9 cellular contexts compared by ENCODE assay signal in the genomic region with DNA sequence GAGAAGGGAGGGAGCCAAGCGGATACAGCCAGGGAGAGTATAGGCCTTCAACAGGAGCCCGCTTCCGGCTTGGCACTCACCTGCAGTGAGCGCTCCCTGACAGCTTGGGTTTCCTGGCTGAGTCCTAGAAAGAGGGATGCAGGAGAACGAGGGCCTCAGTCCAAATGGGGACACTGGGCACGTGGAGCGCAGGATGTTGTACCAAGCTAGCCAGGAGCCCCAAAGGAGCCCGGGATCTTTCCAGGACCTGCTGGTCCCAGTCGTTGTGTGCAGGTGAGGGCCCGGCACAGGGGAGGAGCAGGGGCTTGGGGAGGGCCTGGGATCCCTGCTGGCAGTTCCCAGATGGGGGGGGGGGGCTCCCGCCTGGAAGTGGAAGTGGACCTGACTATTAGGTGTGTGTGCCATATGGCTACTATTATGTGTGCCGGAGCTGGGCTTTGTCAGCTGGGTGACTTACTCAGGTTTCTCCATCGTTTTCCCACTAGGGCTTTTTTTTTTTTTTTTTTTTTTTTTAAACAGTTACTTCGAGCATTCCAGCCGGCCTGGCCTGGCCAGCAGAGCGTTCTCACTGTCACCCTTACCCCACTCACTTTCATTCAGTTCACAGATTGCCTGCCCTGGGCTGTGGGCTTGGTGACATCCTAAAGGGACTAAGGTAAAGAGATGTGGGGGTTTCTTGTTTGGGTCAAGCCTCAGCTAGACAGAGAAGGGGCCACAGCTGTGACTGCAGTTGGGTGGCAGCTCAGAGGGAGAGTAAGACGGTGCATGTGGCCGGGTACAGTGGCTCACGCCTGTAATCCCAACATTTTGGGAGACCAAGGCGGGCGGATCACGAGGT. TPM values are rescaled to one million over a fixed set of nuclear protein-coding genes. Genes with fewer than 3 reads are reported as not detected.
DNase-seq lines count a peak whose midpoint lies in the region; ATAC-seq and TF ChIP-seq lines count a peak whose summit lies in the region.
"Had no signal": no experiment of that assay in that cellular context is flagged by ENCODE, and none has a peak within 500 bp of the region (broad histone marks: within the 10 kb centered on the region; RNA-seq: fewer than 3 reads in every experiment).

No MANE protein-coding gene starts in this region.

- H3K4ac ChIP-seq in trophoblast cell (ENCODE audit: low read depth, low read length) = peak overlapping the region; percentile 80

- peak overlapping the region; percentile 23 for H3K4me2 ChIP-seq in trophoblast cell (ENCODE audit: low read length)

- no CpG with 5 or more reads among the region's 22 CpGs for WGBS in trophoblast cell (ENCODE audit: extremely low coverage, insufficient coverage, insufficient read length)

- H3K36me3 ChIP-seq in trophoblast cell (ENCODE audit: control insufficient read depth in 1 of 2, insufficient read depth in 2 of 2, low read length in 2 of 2) = peaks cover 5 to 7% of the 10 kb centered on the region in 2 experiments

- peaks cover 25% of the 10 kb centered on the region for H3K79me1 ChIP-seq in trophoblast cell (ENCODE audit: low read length)

- H4K91ac ChIP-seq in trophoblast cell (ENCODE audit: low read depth, low read length) = peak overlapping the region; percentile 29

- H3K79me2 ChIP-seq in trophoblast cell (ENCODE audit: control insufficient read depth, insufficient read depth, low read length, poor library complexity) = peaks cover 27% of the 10 kb centered on the region

- CTCF ChIA-PET in WTC11 (lab: Charles Lee) = interaction anchor here (0.6 to 10.4 kb wide), 7 partner anchors 9 to 127 kb away, joined by 3 to 118 read pairs (median 5); a partner anchor contains a TSS

- DNase-seq in WTC11 (ENCODE audit: low spot score) = no peak
- no peak for DNase-seq in foreskin fibroblast
- DNase-seq in trophoblast cell = no peak
- DNase-seq in activated effector memory CD4-positive, alpha-beta T cell treated with Interleukin-2 at 50 U/mL for 16 hours = no peak
- no peak for DNase-seq in stimulated activated CD4-positive, alpha-beta T cell treated with anti-CD3 and anti-CD28 coated beads, Interleukin-15, amount 100 ng/mL, for 24 hours
- no peak for DNase-seq in NCI-H1417 treated with DMSO at 0.1 percent for 48 hours (lab: John Stamatoyannopoulos, UW)
- DNase-seq: activated CD8-positive, alpha-beta memory T cell treated with anti-CD3 and anti-CD28 coated beads for 24 hours had no signal

- ATAC-seq in WTC11 (no peak), GM19452 (IDR thresholded peaks at IDR 0.05; ENCODE audit: unreplicated experiment) (no peak)

- H3K14ac ChIP-seq in trophoblast cell (ENCODE audit: low read length) = peak overlapping the region; percentile 11

- H2BK5ac ChIP-seq in trophoblast cell (ENCODE audit: low read depth, low read length, poor library complexity) = no peak overlapping the region

- peaks cover 35 to 44% of the 10 kb centered on the region in 2 experiments for H3K4me1 ChIP-seq in trophoblast cell (ENCODE audit: control insufficient read depth in 1 of 2, insufficient read depth in 2 of 2, low read length in 2 of 2)

- H3K27me3 Mint-ChIP-seq in WTC11 (ENCODE audit: low read depth) = peaks cover 15% of the 10 kb centered on the region

- H3K4me3 ChIP-seq in foreskin fibroblast (ENCODE audit: low read depth in 1 of 2, low read length in 2 of 2) (peak overlapping the region; percentile 74 to 89), trophoblast cell (ENCODE audit: low read depth, low read length) (no peak overlapping the region)

- H3K9me3 ChIP-seq in trophoblast cell (ENCODE audit: insufficient read depth, low read depth, low read length) = no peaks in the 10 kb centered on the region

- no peak overlapping the region for H3K23ac ChIP-seq in trophoblast cell (ENCODE audit: low read length)

- H3K4me3 Mint-ChIP-seq in WTC11 = peak overlapping the region; percentile 67

- peak overlapping the region; percentile 88 for H3K27ac Mint-ChIP-seq in WTC11

- H2AFZ ChIP-seq in trophoblast cell (ENCODE audit: insufficient read depth, low read length, poor library complexity) = no peak overlapping the region

- H3K27ac ChIP-seq in C4-2B (peak overlapping the region; percentile 96; the same call in 1 of the 2 replicates), trophoblast cell (ENCODE audit: low read depth, low read length) (peak overlapping the region; percentile 54)

- H4K12ac ChIP-seq in trophoblast cell (ENCODE audit: low read depth, low read length) = no peak overlapping the region

- peak overlapping the region; percentile 6 for H4K8ac ChIP-seq in trophoblast cell (ENCODE audit: low read depth, low read length)

- POLR2A ChIA-PET in WTC11 (lab: Charles Lee) = interaction anchor here (0.6 to 1.5 kb wide), 2 partner anchors 13 to 19 kb away, joined by 3 to 4 read pairs; no protein-coding TSS in a partner anchor

- H3K36me3 Mint-ChIP-seq in WTC11 = peaks cover 10% of the 10 kb centered on the region

- H2BK120ac ChIP-seq in trophoblast cell (ENCODE audit: insufficient read depth, low read length, poor library complexity) = no peak overlapping the region

- no peak overlapping the region for H3K9ac ChIP-seq in trophoblast cell (ENCODE audit: low read length)

- H3K9me3 Mint-ChIP-seq in WTC11 = no peaks in the 10 kb centered on the region

- no peaks in the 10 kb centered on the region for H3K27me3 ChIP-seq in trophoblast cell (ENCODE audit: insufficient read depth, low read length)

- no peak overlapping the region for H2AK5ac ChIP-seq in trophoblast cell (ENCODE audit: low read length)

- H3K4me1 Mint-ChIP-seq in WTC11 = peaks cover 46% of the 10 kb centered on the region

- H3K18ac ChIP-seq in trophoblast cell (ENCODE audit: low read length) = peak overlapping the region; percentile 47

- no peak overlapping the region for H2BK12ac ChIP-seq in trophoblast cell (ENCODE audit: low read length)

- TF ChIP-seq CTCF in C4-2B (conservative IDR thresholded peaks at IDR 0.05) = no peak
- TF ChIP-seq CTCF in WTC11 (IDR thresholded peaks at IDR 0.05) = no peak
- TF ChIP-seq CTCF in foreskin fibroblast (IDR thresholded peaks at IDR 0.05; ENCODE audit: low read depth, low read length) = no peak

TF ChIP-seq in WTC11, 78 proteins besides CTCF, POLR2A, EP300 and RAD21 (continues in another document):
- TF ChIP-seq HMGA2 (CRISPR knock-in tag; IDR thresholded peaks at IDR 0.05) = no peak
- TF ChIP-seq TCF7 (CRISPR knock-in tag; IDR thresholded peaks at IDR 0.05; ENCODE audit: low read depth) = no peak
- TF ChIP-seq, protein P1, sequence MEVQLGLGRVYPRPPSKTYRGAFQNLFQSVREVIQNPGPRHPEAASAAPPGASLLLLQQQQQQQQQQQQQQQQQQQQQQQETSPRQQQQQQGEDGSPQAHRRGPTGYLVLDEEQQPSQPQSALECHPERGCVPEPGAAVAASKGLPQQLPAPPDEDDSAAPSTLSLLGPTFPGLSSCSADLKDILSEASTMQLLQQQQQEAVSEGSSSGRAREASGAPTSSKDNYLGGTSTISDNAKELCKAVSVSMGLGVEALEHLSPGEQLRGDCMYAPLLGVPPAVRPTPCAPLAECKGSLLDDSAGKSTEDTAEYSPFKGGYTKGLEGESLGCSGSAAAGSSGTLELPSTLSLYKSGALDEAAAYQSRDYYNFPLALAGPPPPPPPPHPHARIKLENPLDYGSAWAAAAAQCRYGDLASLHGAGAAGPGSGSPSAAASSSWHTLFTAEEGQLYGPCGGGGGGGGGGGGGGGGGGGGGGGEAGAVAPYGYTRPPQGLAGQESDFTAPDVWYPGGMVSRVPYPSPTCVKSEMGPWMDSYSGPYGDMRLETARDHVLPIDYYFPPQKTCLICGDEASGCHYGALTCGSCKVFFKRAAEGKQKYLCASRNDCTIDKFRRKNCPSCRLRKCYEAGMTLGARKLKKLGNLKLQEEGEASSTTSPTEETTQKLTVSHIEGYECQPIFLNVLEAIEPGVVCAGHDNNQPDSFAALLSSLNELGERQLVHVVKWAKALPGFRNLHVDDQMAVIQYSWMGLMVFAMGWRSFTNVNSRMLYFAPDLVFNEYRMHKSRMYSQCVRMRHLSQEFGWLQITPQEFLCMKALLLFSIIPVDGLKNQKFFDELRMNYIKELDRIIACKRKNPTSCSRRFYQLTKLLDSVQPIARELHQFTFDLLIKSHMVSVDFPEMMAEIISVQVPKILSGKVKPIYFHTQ (CRISPR knock-in tag; IDR thresholded peaks at IDR 0.05) = no peak
- no peak for TF ChIP-seq NR2C2 (CRISPR knock-in tag; IDR thresholded peaks at IDR 0.05)
- TF ChIP-seq, protein P2, sequence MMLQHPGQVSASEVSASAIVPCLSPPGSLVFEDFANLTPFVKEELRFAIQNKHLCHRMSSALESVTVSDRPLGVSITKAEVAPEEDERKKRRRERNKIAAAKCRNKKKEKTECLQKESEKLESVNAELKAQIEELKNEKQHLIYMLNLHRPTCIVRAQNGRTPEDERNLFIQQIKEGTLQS (CRISPR knock-in tag; conservative IDR thresholded peaks at IDR 0.05) = no peak
- no peak for TF ChIP-seq GRHL2 (CRISPR knock-in tag; IDR thresholded peaks at IDR 0.05; ENCODE audit: insufficient replicate concordance, severe bottlenecking)

RNA-seq across cellular contexts. Expression of a gene that starts 3.8 kb away (rescaled TPM):
- total RNA-seq in WTC11 (2021) = 107 to 163 TPM (median 113 TPM) in 3 replicates
- 91.1 and 102 TPM in 2 replicates for polyA plus RNA-seq in trophoblast cell (2013)

RNA-seq across cellular contexts. Expression of a gene that starts 6.8 kb away (rescaled TPM):
- total RNA-seq in WTC11 (2021) = 61.3 to 72.8 TPM (median 62.5 TPM) in 3 replicates
- polyA plus RNA-seq in trophoblast cell (2013) = 82.7 and 85.1 TPM in 2 replicates

RNA-seq across cellular contexts. Expression of a gene that starts 9.5 kb away (rescaled TPM):
- total RNA-seq in WTC11 (2021) = 62.1 to 70.2 TPM (median 67.7 TPM) in 3 replicates
- polyA plus RNA-seq in trophoblast cell (2013) = 59.7 and 61.2 TPM in 2 replicates

RNA-seq across cellular contexts. Expression of a gene that starts 30.7 kb away (rescaled TPM):
- 131 to 164 TPM (median 131 TPM) in 3 replicates for total RNA-seq in WTC11 (2021)
- polyA plus RNA-seq in trophoblast cell (2013) = 225 and 252 TPM in 2 replicates

RNA-seq across cellular contexts. Expression of a gene that starts 32.4 kb away (rescaled TPM):
- 23.6 to 27.8 TPM (median 24.5 TPM) in 3 replicates for total RNA-seq in WTC11 (2021)
- polyA plus RNA-seq in trophoblast cell (2013) = 22.3 and 22.9 TPM in 2 replicates
